In genomic region chr20:51752343-51752951, GRCh38 we compare ENCODE assay signal across 8 cellular contexts. TPM values are rescaled to one million over a fixed set of nuclear protein-coding genes. Genes with fewer than 3 reads are reported as not detected.
A peak's percentile ranks its signal among the peaks of the same experiment; 100 is the strongest.
DNase-seq lines count a peak whose midpoint lies in the region; ATAC-seq and TF ChIP-seq lines count a peak whose summit lies in the region.

No MANE protein-coding gene starts in this region.

- no peaks in the 10 kb centered on the region for H3K9me3 ChIP-seq in esophagus (ENCODE audit: control insufficient read depth in 2 of 2, insufficient read depth in 1 of 2, low read depth in 1 of 2, low read length in 1 of 2)

- H3K27ac ChIP-seq in esophagus (ENCODE audit: low read depth in 2 of 2, low read length in 1 of 2), result peak overlapping the region; percentile 67 to 68

- peaks cover 3 to 10% of the 10 kb centered on the region in 2 donors for H3K4me1 ChIP-seq in esophagus (ENCODE audit: control insufficient read depth in 2 of 2, insufficient read depth in 2 of 2, low read length in 1 of 2)

- WGBS in esophagus, 2 donors, result 29 to 36% methylated on average over 9 of the region's 9 CpGs

- DNase-seq in AG10803 (ENCODE audit: low read depth), result peak; percentile 92
- peak; percentile 94 for DNase-seq in RKO (ENCODE audit: low spot score)
- peak; percentile 50 for DNase-seq in non-pigmented ciliary epithelial cell (ENCODE audit: low read depth)
- DNase-seq in DMS53 treated with DMSO at 0.1 percent for 48 hours (lab: John Stamatoyannopoulos, UW; ENCODE audit: unreplicated experiment), result no peak
- no peak for DNase-seq in SHP77 treated with DMSO at 0.1 percent for 48 hours (lab: John Stamatoyannopoulos, UW)
- DNase-seq in T-helper 1 cell, result no peak

- H3K27me3 ChIP-seq in esophagus (ENCODE audit: control insufficient read depth in 1 of 2, insufficient read depth in 2 of 2, low read length in 2 of 2), result no peaks in the 10 kb centered on the region

- no peaks in the 10 kb centered on the region for H3K36me3 ChIP-seq in esophagus (ENCODE audit: control insufficient read depth in 2 of 2, insufficient read depth in 2 of 2, low read length in 1 of 2)

- no peak for TF ChIP-seq CTCF in AG10803 (conservative IDR thresholded peaks at IDR 0.05; ENCODE audit: low read length)

- H3K4me3 ChIP-seq in AG10803 (ENCODE audit: low read length), result peak overlapping the region; percentile 39
- no peak overlapping the region for H3K4me3 ChIP-seq in esophagus (ENCODE audit: low read depth in 1 of 2, low read length in 2 of 2)

- no peak for ATAC-seq in GM18907 (IDR thresholded peaks at IDR 0.05; ENCODE audit: unreplicated experiment)

RNA-seq across cellular contexts. Expression of gene ATP9A, which starts 15.7 kb away (rescaled TPM):
- 1 to 10 TPM; 5.0 to 7.5 TPM for polyA plus RNA-seq in esophagus

RNA-seq across cellular contexts. Expression of gene SALL4, which starts 49.9 kb away (rescaled TPM):
- under 1 TPM; 0.08 to 0.14 TPM for polyA plus RNA-seq in esophagus

Comparison
In these comparisons a context has a peak if more than half of its experiments do, and no peak if none do; other contexts are left out.
1. DNase-seq: peak in AG10803 (single experiment), RKO (single experiment) and non-pigmented ciliary epithelial cell (single experiment); none in DMS53 treated with DMSO at 0.1 percent for 48 hours (single experiment), SHP77 treated with DMSO at 0.1 percent for 48 hours (single experiment) and T-helper 1 cell (0 of 5).